In genomic region chr6:34888874-34889555, GRCh38 we compare ENCODE assay signal across 8 cellular contexts.
DNase-seq lines count a peak whose midpoint lies in the region; ATAC-seq lines count a peak whose summit lies in the region.

ANKS1A (plus strand) TSS chr6:34889255; CDS start chr6:34889403, 148 bp downstream.

- peak; percentile 80 for ATAC-seq in HG02798 (IDR thresholded peaks at IDR 0.05; ENCODE audit: poor library complexity, unreplicated experiment)

- H3K9ac ChIP-seq in ES-I3 (ENCODE audit: low read depth, low read length), result peak within 1 kb of the TSS; percentile 75

- peak; percentile 86 for DNase-seq in NCI-H2171 treated with DMSO at 0.1 percent for 48 hours (lab: John Stamatoyannopoulos, UW)
- peak; percentile 91 for DNase-seq in activated CD4-positive, CD25-positive, alpha-beta regulatory T cell treated with anti-CD3 and anti-CD28 coated beads, Interleukin-2, amount 50 U/mL, for 72 hours
- DNase-seq in cerebellar nuclear complex (lab: John Stamatoyannopoulos, UW), result peak; percentile 50 to 70
- DNase-seq in kidney tubule cell (ENCODE audit: low spot score), result peak; percentile 82
- peak; percentile 76 to 86 for DNase-seq in stimulated activated CD4-positive, alpha-beta T cell treated with anti-CD3 and anti-CD28 coated beads, Interleukin-15, amount 100 ng/mL, for 48 hours (ENCODE audit: low read depth in 2 of 2)
- DNase-seq in amniotic stem cell (lab: John Stamatoyannopoulos, UW), result no peak

- H3K9me3 ChIP-seq in ES-I3 (ENCODE audit: control insufficient read depth, insufficient read depth, low read length), result no peaks in the 10 kb centered on the region

- H3K4me1 ChIP-seq in ES-I3 (ENCODE audit: insufficient read depth, low read length), result no peaks in the 10 kb centered on the region

- no peaks in the 10 kb centered on the region for H3K36me3 ChIP-seq in ES-I3 (ENCODE audit: insufficient read depth, low read length)
